ENCODE assay signal across 8 cellular contexts in genomic region chr1:16078925-16079656, GRCh38. TPM values are rescaled to one million over a fixed set of nuclear protein-coding genes. Genes with fewer than 3 reads are reported as not detected.
A peak's percentile ranks its signal among the peaks of the same experiment; 100 is the strongest.
DNase-seq lines count a peak whose midpoint lies in the region; ATAC-seq and TF ChIP-seq lines count a peak whose summit lies in the region.

No MANE protein-coding gene starts in this region.

- peak overlapping the region; percentile 82 for H3K4me3 Mint-ChIP-seq in natural killer cell

- peak overlapping the region; percentile 33; the same call in 1 of the 2 replicates for H3K4me2 ChIP-seq in KMS-11

- no peak for TF ChIP-seq POLR2A in erythroblast (IDR thresholded peaks at IDR 0.05; ENCODE audit: low read length)

- H3K9ac ChIP-seq in KMS-11, result peak overlapping the region; percentile 25; the same call in 1 of the 2 replicates

- no peaks in the 10 kb centered on the region for H3K79me2 ChIP-seq in KMS-11 (ENCODE audit: insufficient read depth, low read depth)

- H3K9me3 Mint-ChIP-seq in natural killer cell, result no peaks in the 10 kb centered on the region

- peaks cover 5 to 15% of the 10 kb centered on the region in 2 donors for H3K27me3 Mint-ChIP-seq in natural killer cell (ENCODE audit: low read depth in 2 of 2)

- peaks cover 24% of the 10 kb centered on the region for H3K4me1 ChIP-seq in KMS-11 (ENCODE audit: low read depth, poor library complexity, severe bottlenecking)

- peak overlapping the region; percentile 74 for H2AFZ ChIP-seq in KMS-11 (ENCODE audit: low read depth)

- intact Hi-C loops in natural killer cell (cut with micrococcal nuclease), result loop anchor here (1.0 kb wide), 2 partner anchors 108 to 165 kb away; no protein-coding TSS in a partner anchor

- peak overlapping the region; percentile 52 for H3K27ac ChIP-seq in KMS-11

- H3K27ac Mint-ChIP-seq in natural killer cell, result peak overlapping the region; percentile 50 to 73

- DNase-seq in GM12865 (ENCODE audit: low read depth) (peak; percentile 81), OCI-M2 (lab: John Stamatoyannopoulos, UW; ENCODE audit: unreplicated experiment) (peak; percentile 40), activated T-cell treated with anti-CD3 and anti-CD28 coated beads for 48 hours (ENCODE audit: low read depth) (peak; percentile 67), erythroblast (lab: John Stamatoyannopoulos, UW) (peak; percentile 66 to 81), natural killer cell (peak; percentile 64)
- DNase-seq in stimulated activated CD8-positive, alpha-beta memory T cell treated with anti-CD3 and anti-CD28 coated beads, Interleukin-7, amount 100 ng/mL, for 48 hours (ENCODE audit: extremely low read depth in 1 of 2, low read depth in 1 of 2), result peak; percentile 36 to 56

- H4K20me1 ChIP-seq in KMS-11 (ENCODE audit: insufficient read depth), result no peaks in the 10 kb centered on the region

- H3K27me3 ChIP-seq in KMS-11 (ENCODE audit: insufficient read depth, low read depth), result no peaks in the 10 kb centered on the region

- no peak overlapping the region for H3K4me3 ChIP-seq in GM12865 (ENCODE audit: low read depth, low read length)
- no peak overlapping the region for H3K4me3 ChIP-seq in KMS-11 (IDR thresholded peaks at IDR 0.05; ENCODE audit: insufficient read depth, low read depth, low read length)

- ATAC-seq in natural killer cell (peak; percentile 80 to 89 (median 88)), GM18517 (IDR thresholded peaks at IDR 0.05; ENCODE audit: unreplicated experiment) (no peak)

- TF ChIP-seq CTCF in GM12865 (IDR thresholded peaks at IDR 0.05; ENCODE audit: insufficient read depth, low read depth, low read length, missing control alignments), result peak; percentile 94
- TF ChIP-seq CTCF in KMS-11 (conservative IDR thresholded peaks at IDR 0.05; ENCODE audit: low read depth, low read length), result peak; percentile 87
- TF ChIP-seq CTCF in natural killer cell (IDR thresholded peaks at IDR 0.05), result peak; percentile 78

- H3K36me3 ChIP-seq in KMS-11 (ENCODE audit: insufficient read depth), result no peaks in the 10 kb centered on the region

- no peaks in the 10 kb centered on the region for H3K36me3 Mint-ChIP-seq in natural killer cell

- H3K4me1 Mint-ChIP-seq in natural killer cell, result peaks cover 6 to 9% of the 10 kb centered on the region in 2 donors

RNA-seq across cellular contexts. Expression of gene FAM131C, which starts 5.6 kb away (rescaled TPM):
- total RNA-seq in natural killer cell, result not detected

RNA-seq across cellular contexts. Expression of gene CLCNKB, which starts 35.5 kb away (rescaled TPM):
- total RNA-seq in natural killer cell, result not detected

RNA-seq across cellular contexts. Expression of gene CLCNKA, which starts 57.3 kb away (rescaled TPM):
- under 1 TPM in 2 of 3 donors, not detected in 1; 0.16 to 0.33 TPM for total RNA-seq in natural killer cell
